8 cellular contexts compared by ENCODE assay signal in genomic region chr17:38824899-38825761, GRCh38. TPM values are rescaled to one million over a fixed set of nuclear protein-coding genes. Genes with fewer than 3 reads are reported as not detected.
DNase-seq lines count a peak whose midpoint lies in the region; ATAC-seq, FAIRE-seq and TF ChIP-seq lines count a peak whose summit lies in the region.

CWC25 (minus strand) TSS chr17:38825321; CDS start chr17:38825183, 138 bp downstream.

- H3K27ac ChIP-seq in OCI-LY3 (ENCODE audit: low read length) = peak within 1 kb of the TSS; percentile 82
- peak within 1 kb of the TSS; percentile 96 for H3K27ac ChIP-seq in endothelial cell of umbilical vein (ENCODE audit: insufficient read depth, low read depth, low read length)

- H3K79me2 ChIP-seq in OCI-LY3 (ENCODE audit: low read length) (peaks cover 32% of the 10 kb centered on the region), endothelial cell of umbilical vein (ENCODE audit: control insufficient read depth, insufficient read depth, low read length) (peaks cover 34% of the 10 kb centered on the region)

- peak within 1 kb of the TSS; percentile 89 for H3K4me2 ChIP-seq in OCI-LY3 (ENCODE audit: low read length)
- peak within 1 kb of the TSS; percentile 63 for H3K4me2 ChIP-seq in endothelial cell of umbilical vein (ENCODE audit: insufficient read depth, low read length)

- H3K4me1 ChIP-seq in OCI-LY3 (ENCODE audit: low read length) = peaks cover 16% of the 10 kb centered on the region
- H3K4me1 ChIP-seq in endothelial cell of umbilical vein (ENCODE audit: control insufficient read depth, extremely low read depth, insufficient read depth, low read length) = peaks cover 10% of the 10 kb centered on the region

- no peak for FAIRE-seq in endothelial cell of umbilical vein (lab: Jason Lieb, UNC)

- H3K27me3 ChIP-seq in OCI-LY3 (ENCODE audit: low read depth, low read length) (no peaks in the 10 kb centered on the region), endothelial cell of umbilical vein (ENCODE audit: control insufficient read depth in 2 of 2, insufficient read depth in 2 of 2, low read length in 2 of 2) (no peaks in the 10 kb centered on the region)

- intact Hi-C loops in endothelial cell of umbilical vein (cut with micrococcal nuclease) = loop anchor here (1.0 to 2.0 kb wide), 2 partner anchors 28 to 72 kb away; partner anchors contain the start of genes PSMB3 and RPL23

- no peak for TF ChIP-seq CTCF in OCI-LY3 (IDR thresholded peaks at IDR 0.05; ENCODE audit: low read depth, low read length)
- no peak for TF ChIP-seq CTCF in endothelial cell of umbilical vein (IDR thresholded peaks at IDR 0.05; ENCODE audit: extremely low read depth in 1 of 2, insufficient read depth in 1 of 2, low read depth in 1 of 2, low read length in 2 of 2)

- BruUV-seq in endothelial cell of umbilical vein (replicated peaks; lab: Mats Ljungman, UMichigan) = TSS peak; percentile 97

- H3K9me3 ChIP-seq in OCI-LY3 (ENCODE audit: insufficient read depth, low read length) (no peaks in the 10 kb centered on the region), endothelial cell of umbilical vein (replicated peaks; ENCODE audit: control insufficient read depth, insufficient read depth, low read length) (no peaks in the 10 kb centered on the region)

- H4K20me1 ChIP-seq in OCI-LY3 (ENCODE audit: insufficient read depth, low read length) = 0 out of 2 replicates have a peak, but pooled peaks cover 4% of the 10 kb centered on the region
- H4K20me1 ChIP-seq in endothelial cell of umbilical vein (replicated peaks; ENCODE audit: control insufficient read depth, extremely low read depth, insufficient read depth, low read length) = no peaks in the 10 kb centered on the region

- dilution Hi-C loops in endothelial cell of umbilical vein (cut with MboI; ENCODE audit: extremely low pct_ligation_motif_present, low sequenced_read_pairs) = no loop called here

- peak within 1 kb of the TSS; percentile 95 for H3K4me3 ChIP-seq in OCI-LY3 (ENCODE audit: low read length)
- H3K4me3 ChIP-seq in endothelial cell of umbilical vein (replicated peaks in 1 of 3; ENCODE audit: insufficient read depth in 1 of 3, low read depth in 1 of 3, low read length in 3 of 3) = peak within 1 kb of the TSS; percentile 64 to 79 (median 77)

- POLR2A ChIA-PET in endothelial cell of umbilical vein (lab: Charles Lee) = interaction anchor here (0.6 to 1.2 kb wide), 3 partner anchors 9 to 1622 kb away, joined by 3 to 6 read pairs (median 4); partner anchors contain the start of gene RPL23

- TF ChIP-seq POLR2A in endothelial cell of umbilical vein (IDR thresholded peaks at IDR 0.05; ENCODE audit: low read depth, low read length) = peak; percentile 87

- H3K36me3 ChIP-seq in OCI-LY3 (replicated peaks; ENCODE audit: low read depth, low read length) = peaks cover 7% of the 10 kb centered on the region
- peaks cover 5 to 11% of the 10 kb centered on the region in 2 experiments for H3K36me3 ChIP-seq in endothelial cell of umbilical vein (ENCODE audit: control insufficient read depth in 2 of 2, extremely low read depth in 1 of 2, insufficient read depth in 2 of 2, low read length in 2 of 2)

- DNase-seq in COLO829 (ENCODE audit: low spot score) = peak; percentile 89
- DNase-seq in HuH-7.5 (ENCODE audit: low spot score) = peak; percentile 67
- DNase-seq in activated CD8-positive, alpha-beta memory T cell treated with anti-CD3 and anti-CD28 coated beads, Interleukin-2, amount 50 U/mL, for 48 hours = peak; percentile 100
- peak; percentile 99 for DNase-seq in endothelial cell of umbilical vein (ENCODE audit: low read depth, low spot score)
- DNase-seq in midbrain (lab: John Stamatoyannopoulos, UW) = peak; percentile 96
- DNase-seq in stimulated activated CD8-positive, alpha-beta memory T cell treated with anti-CD3 and anti-CD28 coated beads, Interleukin-15, amount 100 ng/mL, for 48 hours (ENCODE audit: low read depth in 2 of 2) = peak; percentile 86 to 94

- CTCF ChIA-PET in endothelial cell of umbilical vein (lab: Charles Lee) = interaction anchor here (1.3 kb wide), 2 partner anchors 9 to 29 kb away, joined by 4 to 7 read pairs; partner anchors contain the start of gene RPL23

- peak; percentile 87 for ATAC-seq in GM21423 (IDR thresholded peaks at IDR 0.05; ENCODE audit: unreplicated experiment)

- H2AFZ ChIP-seq in OCI-LY3 (ENCODE audit: low read depth, low read length) = peak within 1 kb of the TSS; percentile 90; the same call in 1 of the 2 replicates
- peak within 1 kb of the TSS; percentile 79 for H2AFZ ChIP-seq in endothelial cell of umbilical vein (ENCODE audit: low read depth, low read length)

- H3K9ac ChIP-seq in OCI-LY3 (ENCODE audit: low read length) = peak within 1 kb of the TSS; percentile 88
- peak within 1 kb of the TSS; percentile 90 for H3K9ac ChIP-seq in endothelial cell of umbilical vein (replicated peaks; ENCODE audit: extremely low read depth, insufficient read depth, low read length)

- no peaks in the 10 kb centered on the region for H3K9me1 ChIP-seq in endothelial cell of umbilical vein (replicated peaks; ENCODE audit: control insufficient read depth, extremely low read depth, insufficient read depth, low read length)

TF ChIP-seq in endothelial cell of umbilical vein, 7 proteins besides CTCF, POLR2A, EP300 and RAD21:
- TF ChIP-seq MAX (IDR thresholded peaks at IDR 0.05; ENCODE audit: insufficient read depth, insufficient read length) = no peak
- peak; percentile 38 for TF ChIP-seq JUN (IDR thresholded peaks at IDR 0.05; ENCODE audit: borderline replicate concordance, insufficient read depth, insufficient read length, low read depth)
- peak; percentile 91 for TF ChIP-seq POLR2AphosphoS5 (IDR thresholded peaks at IDR 0.05; ENCODE audit: insufficient read depth, low read depth, low read length)
- no peak for TF ChIP-seq GATA2 (IDR thresholded peaks at IDR 0.05; ENCODE audit: insufficient read depth, insufficient read length, low read depth, low read length)
- TF ChIP-seq EZH2 (IDR thresholded peaks at IDR 0.05; ENCODE audit: borderline replicate concordance, low read depth, low read length, severe bottlenecking) = no peak
- no peak for TF ChIP-seq FOS (IDR thresholded peaks at IDR 0.05; ENCODE audit: borderline replicate concordance, insufficient read depth, low read length)
- TF ChIP-seq MYC (IDR thresholded peaks at IDR 0.05; ENCODE audit: low read depth, low read length) = peak; percentile 20

RNA-seq across cellular contexts. Expression of gene CWC25, which starts in this region (rescaled TPM):
- 19.7 and 20.0 TPM in 2 replicates for total RNA-seq in endothelial cell of umbilical vein
- 12.4 and 13.8 TPM in 2 replicates for polyA plus RNA-seq in endothelial cell of umbilical vein
- polyA plus RNA-seq in endothelial cell of umbilical vein (2011; cell fraction: cytosol; rRNA removed) = 12.6 and 15.4 TPM in 2 replicates
- polyA plus RNA-seq in endothelial cell of umbilical vein (2011; cell fraction: nucleus; rRNA removed) = 71.1 and 86.4 TPM in 2 replicates
- 18.1 and 20.3 TPM in 2 replicates for polyA plus RNA-seq in endothelial cell of umbilical vein (2012)
- 14.3 and 14.8 TPM in 2 replicates for polyA minus RNA-seq in endothelial cell of umbilical vein
- 3.8 TPM for polyA minus RNA-seq in endothelial cell of umbilical vein (2011; cell fraction: cytosol; rRNA and poly(A)+ RNA removed)
- 13.2 and 19.7 TPM in 2 replicates for polyA minus RNA-seq in endothelial cell of umbilical vein (2011; cell fraction: nucleus; rRNA and poly(A)+ RNA removed)

Comparison
In these comparisons a context has a peak if more than half of its experiments do, and no peak if none do; other contexts are left out.
1. Peak in every context shown above with its lines: DNase-seq, ATAC-seq, H3K4me3 ChIP-seq and H3K27ac ChIP-seq.